12 cellular contexts compared by ENCODE assay signal in the genomic region with DNA sequence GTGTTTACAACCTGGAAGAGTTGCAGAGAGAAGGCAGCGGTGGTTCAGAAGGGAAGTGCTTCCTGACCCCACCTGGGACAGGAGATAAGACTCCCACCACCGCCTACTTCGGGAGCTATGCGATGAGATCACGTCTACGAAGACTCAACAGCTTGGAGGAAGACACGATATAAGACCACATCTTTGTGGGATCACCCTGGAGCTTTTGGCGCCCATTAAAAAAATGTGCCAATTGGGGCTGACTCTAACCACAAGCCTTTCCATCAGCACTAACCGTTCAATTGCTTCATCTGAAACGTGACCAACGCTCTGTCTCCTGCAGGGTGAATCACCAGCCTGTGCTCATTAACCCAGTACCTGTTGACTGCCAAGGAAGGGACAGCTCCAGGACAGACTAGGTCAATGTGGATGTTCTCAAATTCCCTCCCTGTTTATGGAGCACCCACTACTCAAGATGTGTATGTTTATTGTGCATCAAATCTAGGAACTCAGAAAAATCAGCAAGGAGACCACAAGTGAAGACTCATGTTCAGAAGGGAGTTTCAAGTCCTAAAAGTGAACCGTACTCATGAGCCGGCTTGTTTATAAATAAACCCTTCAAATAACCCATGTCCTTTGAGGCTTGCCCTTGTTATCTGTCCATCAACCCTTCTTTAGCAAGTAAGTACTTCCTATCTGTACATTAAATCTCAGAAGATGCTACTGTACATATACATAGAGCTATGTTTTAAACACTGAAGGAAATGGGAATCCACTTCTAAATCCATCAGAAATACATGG.
DNase-seq lines count a peak whose midpoint lies in the region; ATAC-seq, FAIRE-seq and TF ChIP-seq lines count a peak whose summit lies in the region.
"Had no signal": no experiment of that assay in that cellular context is flagged by ENCODE, and none has a peak within 500 bp of the region (broad histone marks: within the 10 kb centered on the region; RNA-seq: fewer than 3 reads in every experiment).

No MANE protein-coding gene starts in this region.

- H4K20me1 ChIP-seq in astrocyte (ENCODE audit: insufficient read depth, low read length): peaks cover 36% of the 10 kb centered on the region
- peaks cover 52% of the 10 kb centered on the region for H4K20me1 ChIP-seq in neural progenitor cell (ENCODE audit: low read depth)

- H3K27ac ChIP-seq in astrocyte (ENCODE audit: low read depth, low read length): peak overlapping the region; percentile 70
- no peak overlapping the region for H3K27ac ChIP-seq in neural progenitor cell

- H3K4me3 Mint-ChIP-seq in CD14-positive monocyte (no peak overlapping the region), astrocyte (ENCODE audit: unreplicated experiment) (peak overlapping the region; percentile 4), neural progenitor cell (no peak overlapping the region)
- H3K4me3 Mint-ChIP-seq: dendritic cell treated with granulocyte-macrophage colony-stimulating factor and Interleukin-4, amounts not matched to agents 40 ng/mL and 50 ng/mL, for 4 days; immature natural killer cell had no signal

- peaks cover 88% of the 10 kb centered on the region for H3K79me2 ChIP-seq in astrocyte (ENCODE audit: insufficient read depth, low read length)
- H3K79me2 ChIP-seq in neural progenitor cell (ENCODE audit: low read depth): peaks cover 47% of the 10 kb centered on the region

- H3K27me3 ChIP-seq in MG63 (no peaks in the 10 kb centered on the region), astrocyte (ENCODE audit: insufficient read depth, low read length) (no peaks in the 10 kb centered on the region), neural progenitor cell (no peaks in the 10 kb centered on the region)

- H3K9me3 Mint-ChIP-seq in CD14-positive monocyte: peaks cover 0 to 8% (median 4%) of the 10 kb centered on the region in 7 donors
- no peaks in the 10 kb centered on the region for H3K9me3 Mint-ChIP-seq in astrocyte (ENCODE audit: unreplicated experiment)
- H3K9me3 Mint-ChIP-seq in neural progenitor cell: no peaks in the 10 kb centered on the region
- H3K9me3 Mint-ChIP-seq: dendritic cell treated with granulocyte-macrophage colony-stimulating factor and Interleukin-4, amounts not matched to agents 40 ng/mL and 50 ng/mL, for 4 days; immature natural killer cell had no signal

- H3K27ac Mint-ChIP-seq in CD14-positive monocyte (peak overlapping the region in 6 of 7 donors; percentile 4 to 82 (median 68)), astrocyte (ENCODE audit: unreplicated experiment) (peak overlapping the region; percentile 79), neural progenitor cell (no peak overlapping the region)
- H3K27ac Mint-ChIP-seq: dendritic cell treated with granulocyte-macrophage colony-stimulating factor and Interleukin-4, amounts not matched to agents 40 ng/mL and 50 ng/mL, for 4 days had no signal

- peaks cover 17% of the 10 kb centered on the region for H3K4me1 Mint-ChIP-seq in CD14-positive monocyte
- peaks cover 47% of the 10 kb centered on the region for H3K4me1 Mint-ChIP-seq in astrocyte (ENCODE audit: low read depth, unreplicated experiment)
- H3K4me1 Mint-ChIP-seq in neural progenitor cell: no peaks in the 10 kb centered on the region

- H2AFZ ChIP-seq in astrocyte (ENCODE audit: low read depth, low read length): no peak overlapping the region
- no peak overlapping the region for H2AFZ ChIP-seq in neural progenitor cell (replicated peaks)

- no peaks in the 10 kb centered on the region for H3K9me3 ChIP-seq in MG63
- no peaks in the 10 kb centered on the region for H3K9me3 ChIP-seq in astrocyte (ENCODE audit: insufficient read depth, low read depth, low read length)
- no peaks in the 10 kb centered on the region for H3K9me3 ChIP-seq in mucosa of descending colon
- no peaks in the 10 kb centered on the region for H3K9me3 ChIP-seq in neural progenitor cell (ENCODE audit: low read depth)

- TF ChIP-seq CTCF in CD14-positive monocyte (IDR thresholded peaks at IDR 0.05) (no peak), astrocyte (IDR thresholded peaks at IDR 0.05; ENCODE audit: insufficient read depth, low read depth, low read length) (no peak), mucosa of descending colon (IDR thresholded peaks at IDR 0.05) (no peak), neural progenitor cell (IDR thresholded peaks at IDR 0.05) (no peak)

- no peaks in the 10 kb centered on the region for H3F3A ChIP-seq in neural progenitor cell (ENCODE audit: low read depth)

- FAIRE-seq in astrocyte (lab: Jason Lieb, UNC): peak; percentile 91
- FAIRE-seq: D721Med had no signal

- H3K4me3 ChIP-seq in MG63: no peak overlapping the region
- no peak overlapping the region for H3K4me3 ChIP-seq in astrocyte (ENCODE audit: insufficient read depth, low read depth, low read length)
- no peak overlapping the region for H3K4me3 ChIP-seq in mucosa of descending colon
- H3K4me3 ChIP-seq in neural progenitor cell: no peak overlapping the region

- DNase-seq in CD14-positive monocyte (ENCODE audit: low spot score) (no peak), MG63 (peak; percentile 87), astrocyte (ENCODE audit: low read depth) (peak; percentile 96), mucosa of descending colon (no peak), NCI-H526 treated with DMSO at 0.1 percent for 48 hours (lab: John Stamatoyannopoulos, UW) (no peak), neural progenitor cell (ENCODE audit: low spot score) (no peak), anterior cingulate cortex (lab: John Stamatoyannopoulos, UW) (no peak)
- DNase-seq: immature natural killer cell, NCI-H2227 treated with DMSO at 0.1 percent for 48 hours had no signal

- H3K36me3 Mint-ChIP-seq in CD14-positive monocyte (peaks cover 48 to 74% of the 10 kb centered on the region in 2 donors), astrocyte (ENCODE audit: low read depth, unreplicated experiment) (peaks cover 21% of the 10 kb centered on the region), neural progenitor cell (peaks cover 25% of the 10 kb centered on the region)

- H3K9ac ChIP-seq in astrocyte (ENCODE audit: low read length): no peak overlapping the region
- H3K9ac ChIP-seq in neural progenitor cell: no peak overlapping the region

- H3K27me3 Mint-ChIP-seq in CD14-positive monocyte (ENCODE audit: low read depth in 3 of 3) (peaks cover 0 to under 1% (median 0%) of the 10 kb centered on the region in 3 donors), astrocyte (ENCODE audit: low read depth, unreplicated experiment) (no peaks in the 10 kb centered on the region), neural progenitor cell (ENCODE audit: insufficient read depth, low read depth) (peaks cover 10% of the 10 kb centered on the region)
- H3K27me3 Mint-ChIP-seq: dendritic cell treated with granulocyte-macrophage colony-stimulating factor and Interleukin-4, amounts not matched to agents 40 ng/mL and 50 ng/mL, for 4 days had no signal

- intact Hi-C loops in CD14-positive monocyte (cut with micrococcal nuclease): no loop called here
- intact Hi-C loops in mucosa of descending colon (cut with DNase I, micrococcal nuclease): no loop called here

- H3K4me2 ChIP-seq in astrocyte (ENCODE audit: low read length) (peak overlapping the region; percentile 32), neural progenitor cell (no peak overlapping the region)

- peak; percentile 24 for ATAC-seq in mucosa of descending colon
- no peak for ATAC-seq in HG03457 (IDR thresholded peaks at IDR 0.05; ENCODE audit: unreplicated experiment)

- H3K4me1 ChIP-seq in astrocyte (ENCODE audit: insufficient read depth, low read length) (peaks cover 38% of the 10 kb centered on the region), mucosa of descending colon (ENCODE audit: low read depth) (no peaks in the 10 kb centered on the region), neural progenitor cell (no peaks in the 10 kb centered on the region)

- H3K36me3 ChIP-seq in MG63: peaks cover 51% of the 10 kb centered on the region
- H3K36me3 ChIP-seq in astrocyte (ENCODE audit: insufficient read depth, low read length): peaks cover 17% of the 10 kb centered on the region
- no peaks in the 10 kb centered on the region for H3K36me3 ChIP-seq in mucosa of descending colon (ENCODE audit: low read depth)
- H3K36me3 ChIP-seq in neural progenitor cell: no peaks in the 10 kb centered on the region

Comparison
In these comparisons a context has a peak if more than half of its experiments do, and no peak if none do; other contexts are left out.
1. DNase-seq: peak in MG63 (single experiment) and astrocyte (single experiment); none in CD14-positive monocyte (single experiment), mucosa of descending colon (0 of 3), NCI-H526 treated with DMSO at 0.1 percent for 48 hours (single experiment), neural progenitor cell (single experiment) and anterior cingulate cortex (0 of 58).